In the genomic region with DNA sequence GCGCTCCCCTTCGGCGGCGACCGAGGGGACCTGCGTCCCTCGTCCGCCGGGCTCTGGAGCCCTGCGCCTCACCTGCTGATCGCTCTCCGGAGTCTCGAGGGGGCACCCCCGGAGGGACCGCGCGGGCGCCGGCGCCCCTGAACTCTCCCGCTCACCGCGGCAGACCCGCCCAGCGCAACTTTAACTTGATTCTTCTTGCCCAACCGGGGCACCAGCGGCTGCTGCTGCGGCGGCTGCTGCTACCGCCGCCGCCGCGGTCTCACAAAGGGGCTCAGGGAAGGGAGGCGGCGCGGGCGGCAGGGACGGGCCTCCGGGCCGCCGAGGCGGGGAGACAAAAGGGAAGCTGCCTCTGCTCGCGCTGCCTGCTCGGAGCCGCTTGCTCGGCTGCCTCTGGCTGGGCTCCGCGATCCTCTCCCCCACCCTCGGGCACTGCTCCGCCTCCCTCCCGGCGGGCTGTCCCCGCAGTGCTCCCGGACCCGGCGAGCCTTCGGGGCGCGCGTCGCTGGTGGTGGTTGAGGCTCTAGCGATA, we compare ENCODE assay signal across 8 cellular contexts. TPM values are rescaled to one million over a fixed set of nuclear protein-coding genes. Genes with fewer than 3 reads are reported as not detected.
DNase-seq lines count a peak whose midpoint lies in the region; ATAC-seq and TF ChIP-seq lines count a peak whose summit lies in the region.

A gene (plus strand): TSS at position 456 of the 529 bp plus-strand sequence.

- peak within 1 kb of the TSS; percentile 93 for H3K4me3 Mint-ChIP-seq in dendritic cell treated with granulocyte-macrophage colony-stimulating factor and Interleukin-4, amounts not matched to agents 40 ng/mL and 50 ng/mL, for 4 days

- TF ChIP-seq CTCF in liver (IDR thresholded peaks at IDR 0.05; ENCODE audit: low read depth, low read length, missing input control) = no peak

- peaks cover 3 to 30% (median 20%) of the 10 kb centered on the region in 4 donors for H3K4me1 ChIP-seq in liver (ENCODE audit: control insufficient read depth in 4 of 4, insufficient read depth in 4 of 4, low read length in 3 of 4)

- no peaks in the 10 kb centered on the region for H3K9me3 Mint-ChIP-seq in dendritic cell treated with granulocyte-macrophage colony-stimulating factor and Interleukin-4, amounts not matched to agents 40 ng/mL and 50 ng/mL, for 4 days

- TF ChIP-seq RAD21 in liver (IDR thresholded peaks at IDR 0.05) = no peak

- H3K9me3 ChIP-seq in liver (ENCODE audit: control insufficient read depth in 4 of 4, low read length in 3 of 4) = no peaks in the 10 kb centered on the region

- peak within 1 kb of the TSS; percentile 78 to 93 (median 90) for H3K4me3 ChIP-seq in liver (ENCODE audit: low read depth in 1 of 3, low read length in 3 of 3)

- peak; percentile 43 for ATAC-seq in HG02763 (IDR thresholded peaks at IDR 0.05; ENCODE audit: unreplicated experiment)

- WGBS in liver = under 1% methylated on average over 64 of the region's 64 CpGs

- peaks cover 32% of the 10 kb centered on the region for H3K4me1 Mint-ChIP-seq in dendritic cell treated with granulocyte-macrophage colony-stimulating factor and Interleukin-4, amounts not matched to agents 40 ng/mL and 50 ng/mL, for 4 days (ENCODE audit: low read depth)

- H3K27me3 ChIP-seq in liver (ENCODE audit: control insufficient read depth in 4 of 4, insufficient read depth in 4 of 4, low read length in 3 of 4) = no peaks in the 10 kb centered on the region

- intact Hi-C loops in dendritic cell treated with granulocyte-macrophage colony-stimulating factor and Interleukin-4, amounts not matched to agents 40 ng/mL and 50 ng/mL, for 4 days (cut with micrococcal nuclease) = loop anchor here (1.0 to 10.0 kb wide), 8 partner anchors 46 to 466 kb away; a partner anchor contains a TSS

- H3K27ac Mint-ChIP-seq in dendritic cell treated with granulocyte-macrophage colony-stimulating factor and Interleukin-4, amounts not matched to agents 40 ng/mL and 50 ng/mL, for 4 days = peak within 1 kb of the TSS; percentile 97

- H3K27ac ChIP-seq in liver (ENCODE audit: low read depth in 1 of 2, low read length in 2 of 2) = peak within 1 kb of the TSS; percentile 79 to 90

- DNase-seq in NCI-H82 (lab: John Stamatoyannopoulos, UW) (peak; percentile 84), NCI-H82 treated with DMSO at 0.1 percent for 48 hours (lab: John Stamatoyannopoulos, UW; ENCODE audit: unreplicated experiment) (no peak), NCI-H128 (lab: John Stamatoyannopoulos, UW; ENCODE audit: unreplicated experiment) (peak; percentile 52)
- DNase-seq in activated CD4-positive, alpha-beta T cell treated with anti-CD3 and anti-CD28 coated beads for 4 hours = peak; percentile 58 to 62
- peak; percentile 49 to 55 for DNase-seq in stimulated activated CD4-positive, alpha-beta T cell treated with anti-CD3 and anti-CD28 coated beads, Interleukin-4, amount 100 ng/mL, for 4 hours

- peaks cover 51% of the 10 kb centered on the region for H3K36me3 Mint-ChIP-seq in dendritic cell treated with granulocyte-macrophage colony-stimulating factor and Interleukin-4, amounts not matched to agents 40 ng/mL and 50 ng/mL, for 4 days (ENCODE audit: low read depth)

- peaks cover 2% of the 10 kb centered on the region for H3K27me3 Mint-ChIP-seq in dendritic cell treated with granulocyte-macrophage colony-stimulating factor and Interleukin-4, amounts not matched to agents 40 ng/mL and 50 ng/mL, for 4 days

- H3K36me3 ChIP-seq in liver (ENCODE audit: control insufficient read depth in 4 of 4, insufficient read depth in 3 of 4, low read depth in 1 of 4, low read length in 3 of 4) = no peaks in the 10 kb centered on the region

- H3K9ac ChIP-seq in liver (ENCODE audit: low read depth in 1 of 2, low read length in 2 of 2) = peak within 1 kb of the TSS; percentile 44 to 84

TF ChIP-seq in liver, 16 proteins besides CTCF, POLR2A, EP300 and RAD21:
- TF ChIP-seq, protein P1, sequence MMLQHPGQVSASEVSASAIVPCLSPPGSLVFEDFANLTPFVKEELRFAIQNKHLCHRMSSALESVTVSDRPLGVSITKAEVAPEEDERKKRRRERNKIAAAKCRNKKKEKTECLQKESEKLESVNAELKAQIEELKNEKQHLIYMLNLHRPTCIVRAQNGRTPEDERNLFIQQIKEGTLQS (IDR thresholded peaks at IDR 0.05) = no peak
- no peak for TF ChIP-seq YY1 (IDR thresholded peaks at IDR 0.05)
- TF ChIP-seq FOXA2 (IDR thresholded peaks at IDR 0.05) = no peak
- TF ChIP-seq GABPA (IDR thresholded peaks at IDR 0.05 in 1 of 2, conservative IDR thresholded peaks at IDR 0.05 in 1 of 2) = no peak
- no peak for TF ChIP-seq TAF1 (conservative IDR thresholded peaks at IDR 0.05)
- TF ChIP-seq JUND (IDR thresholded peaks at IDR 0.05) = no peak
- TF ChIP-seq HNF4G (IDR thresholded peaks at IDR 0.05) = no peak
- no peak for TF ChIP-seq FOXA1 (IDR thresholded peaks at IDR 0.05)
- TF ChIP-seq, protein P2, sequence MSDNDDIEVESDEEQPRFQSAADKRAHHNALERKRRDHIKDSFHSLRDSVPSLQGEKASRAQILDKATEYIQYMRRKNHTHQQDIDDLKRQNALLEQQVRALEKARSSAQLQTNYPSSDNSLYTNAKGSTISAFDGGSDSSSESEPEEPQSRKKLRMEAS (IDR thresholded peaks at IDR 0.05) = no peak
- TF ChIP-seq, protein P3, sequence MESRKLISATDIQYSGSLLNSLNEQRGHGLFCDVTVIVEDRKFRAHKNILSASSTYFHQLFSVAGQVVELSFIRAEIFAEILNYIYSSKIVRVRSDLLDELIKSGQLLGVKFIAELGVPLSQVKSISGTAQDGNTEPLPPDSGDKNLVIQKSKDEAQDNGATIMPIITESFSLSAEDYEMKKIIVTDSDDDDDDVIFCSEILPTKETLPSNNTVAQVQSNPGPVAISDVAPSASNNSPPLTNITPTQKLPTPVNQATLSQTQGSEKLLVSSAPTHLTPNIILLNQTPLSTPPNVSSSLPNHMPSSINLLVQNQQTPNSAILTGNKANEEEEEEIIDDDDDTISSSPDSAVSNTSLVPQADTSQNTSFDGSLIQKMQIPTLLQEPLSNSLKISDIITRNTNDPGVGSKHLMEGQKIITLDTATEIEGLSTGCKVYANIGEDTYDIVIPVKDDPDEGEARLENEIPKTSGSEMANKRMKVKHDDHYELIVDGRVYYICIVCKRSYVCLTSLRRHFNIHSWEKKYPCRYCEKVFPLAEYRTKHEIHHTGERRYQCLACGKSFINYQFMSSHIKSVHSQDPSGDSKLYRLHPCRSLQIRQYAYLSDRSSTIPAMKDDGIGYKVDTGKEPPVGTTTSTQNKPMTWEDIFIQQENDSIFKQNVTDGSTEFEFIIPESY (IDR thresholded peaks at IDR 0.05) = no peak
- no peak for TF ChIP-seq HNF4A (conservative IDR thresholded peaks at IDR 0.05)
- TF ChIP-seq EGR1 (IDR thresholded peaks at IDR 0.05; ENCODE audit: low read depth in 2 of 2) = no peak
- no peak for TF ChIP-seq SP1 (IDR thresholded peaks at IDR 0.05)
- TF ChIP-seq NR2F2 (IDR thresholded peaks at IDR 0.05) = no peak
- TF ChIP-seq RXRA (IDR thresholded peaks at IDR 0.05) = no peak
- TF ChIP-seq, protein P4, sequence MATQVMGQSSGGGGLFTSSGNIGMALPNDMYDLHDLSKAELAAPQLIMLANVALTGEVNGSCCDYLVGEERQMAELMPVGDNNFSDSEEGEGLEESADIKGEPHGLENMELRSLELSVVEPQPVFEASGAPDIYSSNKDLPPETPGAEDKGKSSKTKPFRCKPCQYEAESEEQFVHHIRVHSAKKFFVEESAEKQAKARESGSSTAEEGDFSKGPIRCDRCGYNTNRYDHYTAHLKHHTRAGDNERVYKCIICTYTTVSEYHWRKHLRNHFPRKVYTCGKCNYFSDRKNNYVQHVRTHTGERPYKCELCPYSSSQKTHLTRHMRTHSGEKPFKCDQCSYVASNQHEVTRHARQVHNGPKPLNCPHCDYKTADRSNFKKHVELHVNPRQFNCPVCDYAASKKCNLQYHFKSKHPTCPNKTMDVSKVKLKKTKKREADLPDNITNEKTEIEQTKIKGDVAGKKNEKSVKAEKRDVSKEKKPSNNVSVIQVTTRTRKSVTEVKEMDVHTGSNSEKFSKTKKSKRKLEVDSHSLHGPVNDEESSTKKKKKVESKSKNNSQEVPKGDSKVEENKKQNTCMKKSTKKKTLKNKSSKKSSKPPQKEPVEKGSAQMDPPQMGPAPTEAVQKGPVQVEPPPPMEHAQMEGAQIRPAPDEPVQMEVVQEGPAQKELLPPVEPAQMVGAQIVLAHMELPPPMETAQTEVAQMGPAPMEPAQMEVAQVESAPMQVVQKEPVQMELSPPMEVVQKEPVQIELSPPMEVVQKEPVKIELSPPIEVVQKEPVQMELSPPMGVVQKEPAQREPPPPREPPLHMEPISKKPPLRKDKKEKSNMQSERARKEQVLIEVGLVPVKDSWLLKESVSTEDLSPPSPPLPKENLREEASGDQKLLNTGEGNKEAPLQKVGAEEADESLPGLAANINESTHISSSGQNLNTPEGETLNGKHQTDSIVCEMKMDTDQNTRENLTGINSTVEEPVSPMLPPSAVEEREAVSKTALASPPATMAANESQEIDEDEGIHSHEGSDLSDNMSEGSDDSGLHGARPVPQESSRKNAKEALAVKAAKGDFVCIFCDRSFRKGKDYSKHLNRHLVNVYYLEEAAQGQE (IDR thresholded peaks at IDR 0.05) = no peak

RNA-seq across cellular contexts. Expression of the gene that starts here (rescaled TPM):
- 1 to 10 TPM; 6.1 to 8.5 TPM for total RNA-seq in liver
- 1 to 10 TPM; 1.6 to 3.5 TPM for polyA plus RNA-seq in liver
